Comparison of ENCODE assay signal across 8 cellular contexts in the genomic region with DNA sequence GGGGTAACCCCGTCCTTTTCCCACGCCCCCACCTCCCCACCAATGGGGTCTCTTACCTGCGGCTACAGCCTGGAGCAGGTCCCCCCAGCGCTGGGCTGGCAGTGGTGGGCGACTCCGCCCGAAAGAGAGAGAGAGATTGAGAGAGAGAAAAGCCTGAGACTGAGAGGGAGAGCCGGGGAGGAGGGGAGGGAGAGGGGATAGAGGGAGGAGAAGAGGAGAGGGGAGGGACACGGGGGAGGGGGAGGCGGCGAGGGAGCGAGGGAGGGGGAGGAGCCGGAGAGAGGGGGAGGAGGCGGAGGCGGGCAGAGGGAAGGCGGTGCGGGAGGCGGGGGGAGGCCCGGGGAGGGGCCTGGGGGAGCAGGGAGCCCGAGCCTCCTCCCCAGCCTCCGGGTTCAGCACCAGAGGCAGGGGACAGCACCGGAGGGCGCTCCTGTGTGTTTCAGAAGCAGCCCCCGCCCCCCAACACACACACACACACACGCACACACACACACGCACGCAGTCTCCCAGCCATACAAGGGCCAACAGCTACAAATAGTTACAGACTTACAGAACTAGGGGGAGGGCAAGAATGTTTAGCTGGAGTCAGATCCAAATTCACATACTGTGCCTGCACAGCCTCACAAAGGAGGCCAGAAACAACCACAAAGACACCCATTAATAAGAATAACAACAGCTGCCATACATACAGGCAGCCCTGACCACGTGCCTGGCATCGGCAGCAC.
DNase-seq lines count a peak whose midpoint lies in the region; ATAC-seq lines count a peak whose summit lies in the region.

TSS of gene SLC8A2 (minus strand) at position 161 of the 725 bp plus-strand sequence. CDS start 5,490 bp downstream, outside the sequence.

- peak; percentile 43 to 55 for ATAC-seq in activated CD4-positive, CD25-positive, alpha-beta regulatory T cell treated with anti-CD3 and anti-CD28 coated beads, Interleukin-2, amount 50 U/mL, for 24 hours
- peak; percentile 64 for ATAC-seq in central memory CD8-positive, alpha-beta T cell (replicated peaks; ENCODE audit: extremely low read depth, poor library complexity, severe bottlenecking)
- no peak for ATAC-seq in HG02884 (IDR thresholded peaks at IDR 0.05; ENCODE audit: unreplicated experiment)
- ATAC-seq in HG02840 (IDR thresholded peaks at IDR 0.05; ENCODE audit: low FRiP score, unreplicated experiment): no peak

- peak within 1 kb of the TSS; percentile 11 for H3K4me3 Mint-ChIP-seq in central memory CD8-positive, alpha-beta T cell

- peak within 1 kb of the TSS; percentile 79 for H3K27ac Mint-ChIP-seq in central memory CD8-positive, alpha-beta T cell (ENCODE audit: low read depth)

- H3K27me3 ChIP-seq in layer of hippocampus (ENCODE audit: control insufficient read depth, insufficient read depth, low read length): peaks cover 8% of the 10 kb centered on the region

- peaks cover 66% of the 10 kb centered on the region for H3K27me3 Mint-ChIP-seq in central memory CD8-positive, alpha-beta T cell

- H3K36me3 Mint-ChIP-seq in central memory CD8-positive, alpha-beta T cell (ENCODE audit: insufficient read depth): peaks cover 4% of the 10 kb centered on the region

- H3K4me1 Mint-ChIP-seq in central memory CD8-positive, alpha-beta T cell: peaks cover 17% of the 10 kb centered on the region

- H3K27ac ChIP-seq in layer of hippocampus (ENCODE audit: low read depth, low read length): peak within 1 kb of the TSS; percentile 52

- DNase-seq in GDM1 (lab: John Stamatoyannopoulos, UW): peak; percentile 60
- peak; percentile 62 for DNase-seq in NCI-H1694 (lab: John Stamatoyannopoulos, UW)
- DNase-seq in central memory CD8-positive, alpha-beta T cell (ENCODE audit: low spot score in 2 of 2): peak in 1 of 2 donors; percentile 51
- DNase-seq in stimulated activated CD4-positive, alpha-beta T cell treated with anti-CD3 and anti-CD28 coated beads, Interleukin-4, amount 100 ng/mL, for 4 hours: peak; percentile 49 to 67

- H3K9me3 Mint-ChIP-seq in central memory CD8-positive, alpha-beta T cell: no peaks in the 10 kb centered on the region

Comparison
In these comparisons a context has a peak if more than half of its experiments do, and no peak if none do; other contexts are left out.
1. ATAC-seq: peak in activated CD4-positive, CD25-positive, alpha-beta regulatory T cell treated with anti-CD3 and anti-CD28 coated beads, Interleukin-2, amount 50 U/mL, for 24 hours (2 of 2) and central memory CD8-positive, alpha-beta T cell (single experiment); none in HG02884 (single experiment) and HG02840 (single experiment).